9 cellular contexts compared by ENCODE assay signal in the genomic region with DNA sequence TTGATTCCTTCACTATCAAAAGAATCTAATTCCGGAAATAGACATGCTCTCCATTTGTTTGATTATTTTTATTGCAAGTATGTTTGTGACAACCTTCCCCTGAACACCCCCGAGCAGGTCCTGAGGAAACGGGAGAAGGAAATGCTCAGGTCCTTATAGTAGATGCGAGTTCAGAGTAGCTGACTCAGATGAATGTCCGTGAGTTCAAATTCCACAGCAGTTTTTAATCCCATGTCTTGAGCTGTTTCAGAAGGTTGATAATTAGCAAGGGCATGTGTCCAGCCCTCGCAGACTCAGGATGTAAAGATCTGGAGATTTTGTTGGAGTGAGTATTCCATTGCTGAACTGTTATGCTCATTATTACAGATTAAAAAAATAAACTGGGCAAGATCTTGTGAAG.
A peak's percentile ranks its signal among the peaks of the same experiment; 100 is the strongest.
DNase-seq lines count a peak whose midpoint lies in the region; ATAC-seq and TF ChIP-seq lines count a peak whose summit lies in the region.
"Had no signal": no experiment of that assay in that cellular context is flagged by ENCODE, and none has a peak within 500 bp of the region (broad histone marks: within the 10 kb centered on the region; RNA-seq: fewer than 3 reads in every experiment).

No MANE protein-coding gene starts in this region.

- no peaks in the 10 kb centered on the region for H3K9me3 ChIP-seq in OCI-LY3 (ENCODE audit: insufficient read depth, low read length)

- H3K36me3 ChIP-seq in OCI-LY3 (replicated peaks; ENCODE audit: low read depth, low read length) = no peaks in the 10 kb centered on the region

- peak; percentile 49 for DNase-seq in AG08395 (ENCODE audit: low spot score)
- DNase-seq in endothelial cell (ENCODE audit: low spot score) = no peak
- no peak for DNase-seq in NCI-H2196 treated with DMSO at 0.1 percent for 48 hours (lab: John Stamatoyannopoulos, UW; ENCODE audit: unreplicated experiment)
- DNase-seq: DMS53 had no signal

- H3K4me3 Mint-ChIP-seq in endothelial cell (ENCODE audit: unreplicated experiment) (peak overlapping the region; percentile 0), nephron (peak overlapping the region in 1 of 3 experiments; percentile 17)

- H2AFZ ChIP-seq in OCI-LY3 (ENCODE audit: low read depth, low read length) = no peak overlapping the region

- peaks cover 23% of the 10 kb centered on the region for H3K4me1 ChIP-seq in OCI-LY3 (ENCODE audit: low read length)

- ATAC-seq in HG03045 (IDR thresholded peaks at IDR 0.05; ENCODE audit: unreplicated experiment) = no peak
- ATAC-seq in HG03460 (IDR thresholded peaks at IDR 0.05; ENCODE audit: unreplicated experiment) = no peak
- ATAC-seq in HG03354 (IDR thresholded peaks at IDR 0.05; ENCODE audit: poor library complexity, severe bottlenecking, unreplicated experiment) = no peak

- H3K79me2 ChIP-seq in OCI-LY3 (ENCODE audit: low read length) = no peaks in the 10 kb centered on the region

- H3K36me3 Mint-ChIP-seq in endothelial cell (ENCODE audit: low read depth, unreplicated experiment) (no peaks in the 10 kb centered on the region), nephron (ENCODE audit: low read depth) (no peaks in the 10 kb centered on the region)

- TF ChIP-seq CTCF in OCI-LY3 (IDR thresholded peaks at IDR 0.05; ENCODE audit: low read depth, low read length) (no peak), endothelial cell (IDR thresholded peaks at IDR 0.05; ENCODE audit: unreplicated experiment) (no peak), nephron (IDR thresholded peaks at IDR 0.05; ENCODE audit: unreplicated experiment in 3 of 3) (no peak)

- H3K4me2 ChIP-seq in OCI-LY3 (ENCODE audit: low read length) = 0 out of 2 replicates have a peak overlapping the region, but pooled peaks have one; percentile 32

- H3K27me3 ChIP-seq in OCI-LY3 (ENCODE audit: low read depth, low read length) = peaks cover 5% of the 10 kb centered on the region; the same call in 1 of the 2 replicates

- H3K27me3 Mint-ChIP-seq in endothelial cell (ENCODE audit: unreplicated experiment) (peaks cover 2% of the 10 kb centered on the region), nephron (ENCODE audit: low read depth) (no peaks in the 10 kb centered on the region)

- no peak overlapping the region for H3K4me3 ChIP-seq in OCI-LY3 (ENCODE audit: low read length)

- no peak overlapping the region for H3K27ac ChIP-seq in OCI-LY3 (ENCODE audit: low read length)

- no peaks in the 10 kb centered on the region for H4K20me1 ChIP-seq in OCI-LY3 (ENCODE audit: insufficient read depth, low read length)

- H3K9ac ChIP-seq in OCI-LY3 (ENCODE audit: low read length) = no peak overlapping the region

- H3K27ac Mint-ChIP-seq in endothelial cell (ENCODE audit: unreplicated experiment) = peak overlapping the region; percentile 62
- H3K27ac Mint-ChIP-seq in nephron = peak overlapping the region; percentile 77 to 88 (median 86)

- H3K9me3 Mint-ChIP-seq in endothelial cell (ENCODE audit: unreplicated experiment) = no peaks in the 10 kb centered on the region
- H3K9me3 Mint-ChIP-seq in nephron = no peaks in the 10 kb centered on the region

- H3K4me1 Mint-ChIP-seq in endothelial cell (ENCODE audit: unreplicated experiment) = peaks cover 41% of the 10 kb centered on the region
- H3K4me1 Mint-ChIP-seq in nephron = peaks cover 48% of the 10 kb centered on the region
